8 cellular contexts compared by ENCODE assay signal in the genomic region with DNA sequence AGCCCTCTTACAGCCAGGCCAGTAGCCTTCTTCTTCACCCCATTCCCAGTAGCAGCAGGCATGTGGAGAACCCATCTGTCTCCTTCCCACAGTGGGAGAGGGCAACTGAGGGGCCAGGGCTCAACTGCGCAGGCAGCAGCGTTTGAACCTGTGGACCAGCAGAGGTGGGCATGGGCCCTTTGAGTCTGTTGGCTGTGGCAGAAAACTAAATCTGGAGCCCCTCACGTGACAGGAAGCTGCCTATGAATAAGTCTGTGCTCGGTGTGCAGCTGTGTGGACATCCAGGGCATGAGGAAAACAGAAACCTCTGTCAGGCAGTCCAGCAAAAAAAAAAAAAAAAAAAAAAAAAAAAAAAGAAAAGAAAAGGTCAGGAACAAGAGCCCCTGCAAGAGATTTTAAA.
DNase-seq lines count a peak whose midpoint lies in the region; ATAC-seq, FAIRE-seq and TF ChIP-seq lines count a peak whose summit lies in the region.

No MANE protein-coding gene starts in this region.

- no peak for TF ChIP-seq POLR2A in GM12878 (IDR thresholded peaks at IDR 0.05; ENCODE audit: low read depth, low read length)

- CTCF ChIA-PET in GM12878 (lab: Yijun Ruan, JAX) = interaction anchor here (1.1 to 2.4 kb wide), 4 partner anchors 9 to 158 kb away, joined by 3 to 8 read pairs (median 4); no protein-coding TSS in a partner anchor

- H3K4me1 Mint-ChIP-seq in progenitor cell of endocrine pancreas (ENCODE audit: low read depth) = peaks cover 30% of the 10 kb centered on the region

- TF ChIP-seq RAD21 in GM12878 (IDR thresholded peaks at IDR 0.05; ENCODE audit: insufficient read depth, low read depth, low read length) = no peak

- H3K4me1 ChIP-seq in DND-41 (ENCODE audit: insufficient read depth, low read length) (peaks cover 57% of the 10 kb centered on the region), GM12878 (ENCODE audit: control insufficient read depth, insufficient read depth, low read length) (peaks cover 33% of the 10 kb centered on the region)

- in situ Hi-C loops in GM12878 (cut with MboI) = loop anchor here (10.0 kb wide), 1 partner anchor 232 kb away; no protein-coding TSS in a partner anchor

- H3K4me3 Mint-ChIP-seq in progenitor cell of endocrine pancreas (ENCODE audit: low read depth) = no peak overlapping the region

- H3K27ac Mint-ChIP-seq in progenitor cell of endocrine pancreas = no peak overlapping the region

- H3K79me2 ChIP-seq in DND-41 (ENCODE audit: insufficient read depth, low read length) (no peaks in the 10 kb centered on the region), GM12878 (ENCODE audit: control insufficient read depth, insufficient read depth, low read length) (no peaks in the 10 kb centered on the region)

- H2AFZ ChIP-seq in DND-41 (ENCODE audit: low read depth, low read length) (peak overlapping the region; percentile 3; the same call in 1 of the 2 replicates), GM12878 (ENCODE audit: control insufficient read depth, low read depth, low read length) (peak overlapping the region; percentile 78)

- TF ChIP-seq CTCF in DND-41 (IDR thresholded peaks at IDR 0.05; ENCODE audit: borderline replicate concordance, extremely low read depth, low read length, poor library complexity, severe bottlenecking) (no peak), GM12878 (IDR thresholded peaks at IDR 0.05 in 2 of 3, conservative IDR thresholded peaks at IDR 0.05 in 1 of 3; ENCODE audit: control insufficient read depth in 2 of 3, extremely low read depth in 1 of 3, insufficient read depth in 1 of 3, low read depth in 3 of 3, low read length in 3 of 3) (no peak), progenitor cell of endocrine pancreas (IDR thresholded peaks at IDR 0.05; ENCODE audit: unreplicated experiment) (no peak)

- H3K4me2 ChIP-seq in DND-41 (ENCODE audit: insufficient read depth, low read length) (peak overlapping the region; percentile 44), GM12878 (ENCODE audit: control insufficient read depth, insufficient read depth) (no peak overlapping the region; the same call in 1 of the 2 replicates)

- peak; percentile 98 for ATAC-seq in DND-41 (ENCODE audit: insufficient read depth, low read depth)
- ATAC-seq in GM19351 (IDR thresholded peaks at IDR 0.05; ENCODE audit: unreplicated experiment) = peak; percentile 74
- peak; percentile 84 for ATAC-seq in HG03280 (IDR thresholded peaks at IDR 0.05; ENCODE audit: unreplicated experiment)
- peak; percentile 81 for ATAC-seq in GM12878

- no peaks in the 10 kb centered on the region for H3K9me3 Mint-ChIP-seq in progenitor cell of endocrine pancreas (ENCODE audit: low read depth)

- DNase-seq in DND-41 = peak; percentile 83
- DNase-seq in GM12878 (ENCODE audit: low read depth, low spot score) = no peak
- DNase-seq in progenitor cell of endocrine pancreas (ENCODE audit: low spot score, unreplicated experiment) = no peak
- no peak for DNase-seq in cerebellar nuclear complex (lab: John Stamatoyannopoulos, UW)
- no peak for DNase-seq in NCI-H510A (lab: John Stamatoyannopoulos, UW)
- no peak for DNase-seq in iPS-NIHi11 (ENCODE audit: low spot score)

- no peaks in the 10 kb centered on the region for H3K36me3 ChIP-seq in DND-41 (ENCODE audit: insufficient read depth, low read length)
- no peaks in the 10 kb centered on the region for H3K36me3 ChIP-seq in GM12878 (ENCODE audit: control insufficient read depth in 2 of 2, insufficient read depth in 2 of 2, low read length in 1 of 2)

- RAD21 ChIA-PET in GM12878 (lab: Charles Lee; ENCODE audit: unreplicated experiment) = interaction anchor here (1.1 to 3.5 kb wide), 6 partner anchors 10 to 182 kb away, joined by 4 to 26 read pairs (median 10); no protein-coding TSS in a partner anchor

- H3K9me3 ChIP-seq in DND-41 (ENCODE audit: insufficient read depth, low read length, severe bottlenecking) (no peaks in the 10 kb centered on the region), GM12878 (replicated peaks; ENCODE audit: control insufficient read depth, insufficient read depth, low read length) (no peaks in the 10 kb centered on the region; the same call in 2 of the 3 replicates)

- TF ChIP-seq EP300 in GM12878 (IDR thresholded peaks at IDR 0.05; ENCODE audit: borderline replicate concordance in 1 of 2, control insufficient read depth in 1 of 2, low read depth in 2 of 2, low read length in 2 of 2) = peak; percentile 16 to 56; a peak in 1 of 4 replicates

- H3K27me3 ChIP-seq in DND-41 (ENCODE audit: insufficient read depth, low read length, poor library complexity) (no peaks in the 10 kb centered on the region), GM12878 (replicated peaks in 1 of 2; ENCODE audit: control insufficient read depth in 2 of 2, insufficient read depth in 2 of 2, low read length in 1 of 2) (no peaks in the 10 kb centered on the region)

- no peaks in the 10 kb centered on the region for H3K36me3 Mint-ChIP-seq in progenitor cell of endocrine pancreas (ENCODE audit: insufficient read depth)

- no peak for FAIRE-seq in GM12878 (lab: Jason Lieb, UNC)

- no TSS peak for BruUV-seq in GM12878 (replicated peaks; lab: Mats Ljungman, UMichigan)

- peak overlapping the region; percentile 24; the same call in 1 of the 2 replicates for H3K9ac ChIP-seq in DND-41 (ENCODE audit: low read depth, low read length)
- no peak overlapping the region; the same call in 1 of the 2 replicates for H3K9ac ChIP-seq in GM12878 (ENCODE audit: control insufficient read depth, insufficient read depth, low read length)

- SMC1A ChIA-PET in GM12878 (lab: Charles Lee; ENCODE audit: uncharacterized antibody, unreplicated experiment) = interaction anchor here (0.6 to 4.4 kb wide), 13 partner anchors 10 to 233 kb away, joined by 3 to 31 read pairs (median 5); no protein-coding TSS in a partner anchor

- H3K27me3 Mint-ChIP-seq in progenitor cell of endocrine pancreas = peaks cover 3% of the 10 kb centered on the region

- H3K27ac ChIP-seq in DND-41 (ENCODE audit: low read length) (peak overlapping the region; percentile 88), GM12878 (ENCODE audit: control insufficient read depth, insufficient read depth) (peak overlapping the region; percentile 57)

- POLR2A ChIA-PET in GM12878 (lab: Charles Lee) = interaction anchor here (1.4 to 2.8 kb wide), 4 partner anchors 9 to 33 kb away, joined by 3 to 11 read pairs (median 8); no protein-coding TSS in a partner anchor

- intact Hi-C loops in GM12878 (cut with micrococcal nuclease; ENCODE audit: unreplicated experiment) = loop anchor here (10.0 kb wide), 1 partner anchor 188 kb away; a partner anchor contains a TSS

- 3% methylated on average over 4 of the region's 4 CpGs for WGBS in GM12878 (ENCODE audit: insufficient coverage, insufficient replicate concordance, low lambda C conversion rate, missing lambda C conversion rate)

- H3K4me3 ChIP-seq in DND-41 (ENCODE audit: low read depth in 1 of 2, low read length in 2 of 2) = peak overlapping the region in 1 of 2 experiments; percentile 14; a peak in 1 of 4 replicates
- no peak overlapping the region for H3K4me3 ChIP-seq in GM12878

- no peaks in the 10 kb centered on the region for H4K20me1 ChIP-seq in DND-41 (ENCODE audit: insufficient read depth, low read length)
- no peaks in the 10 kb centered on the region for H4K20me1 ChIP-seq in GM12878 (ENCODE audit: control insufficient read depth, insufficient read depth)

TF ChIP-seq in GM12878, 131 proteins besides CTCF, POLR2A, EP300 and RAD21 (continues in another document):
- TF ChIP-seq, protein P1, sequence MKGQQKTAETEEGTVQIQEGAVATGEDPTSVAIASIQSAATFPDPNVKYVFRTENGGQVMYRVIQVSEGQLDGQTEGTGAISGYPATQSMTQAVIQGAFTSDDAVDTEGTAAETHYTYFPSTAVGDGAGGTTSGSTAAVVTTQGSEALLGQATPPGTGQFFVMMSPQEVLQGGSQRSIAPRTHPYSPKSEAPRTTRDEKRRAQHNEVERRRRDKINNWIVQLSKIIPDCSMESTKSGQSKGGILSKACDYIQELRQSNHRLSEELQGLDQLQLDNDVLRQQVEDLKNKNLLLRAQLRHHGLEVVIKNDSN (IDR thresholded peaks at IDR 0.05; ENCODE audit: borderline replicate concordance, extremely low read length, insufficient read depth, low read depth, low read length) = peak; percentile 87
- TF ChIP-seq IKZF1 (conservative IDR thresholded peaks at IDR 0.05) = no peak; the same call in 1 of the 2 replicates
- TF ChIP-seq, protein P2, sequence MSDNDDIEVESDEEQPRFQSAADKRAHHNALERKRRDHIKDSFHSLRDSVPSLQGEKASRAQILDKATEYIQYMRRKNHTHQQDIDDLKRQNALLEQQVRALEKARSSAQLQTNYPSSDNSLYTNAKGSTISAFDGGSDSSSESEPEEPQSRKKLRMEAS (IDR thresholded peaks at IDR 0.05; ENCODE audit: low read depth, low read length) = peak; percentile 59; the same call in 1 of the 2 replicates
- peak; percentile 39; the same call in 1 of the 2 replicates for TF ChIP-seq JUNB (IDR thresholded peaks at IDR 0.05)
- TF ChIP-seq KDM1A (IDR thresholded peaks at IDR 0.05; ENCODE audit: borderline replicate concordance) = no peak
- TF ChIP-seq, protein P3, sequence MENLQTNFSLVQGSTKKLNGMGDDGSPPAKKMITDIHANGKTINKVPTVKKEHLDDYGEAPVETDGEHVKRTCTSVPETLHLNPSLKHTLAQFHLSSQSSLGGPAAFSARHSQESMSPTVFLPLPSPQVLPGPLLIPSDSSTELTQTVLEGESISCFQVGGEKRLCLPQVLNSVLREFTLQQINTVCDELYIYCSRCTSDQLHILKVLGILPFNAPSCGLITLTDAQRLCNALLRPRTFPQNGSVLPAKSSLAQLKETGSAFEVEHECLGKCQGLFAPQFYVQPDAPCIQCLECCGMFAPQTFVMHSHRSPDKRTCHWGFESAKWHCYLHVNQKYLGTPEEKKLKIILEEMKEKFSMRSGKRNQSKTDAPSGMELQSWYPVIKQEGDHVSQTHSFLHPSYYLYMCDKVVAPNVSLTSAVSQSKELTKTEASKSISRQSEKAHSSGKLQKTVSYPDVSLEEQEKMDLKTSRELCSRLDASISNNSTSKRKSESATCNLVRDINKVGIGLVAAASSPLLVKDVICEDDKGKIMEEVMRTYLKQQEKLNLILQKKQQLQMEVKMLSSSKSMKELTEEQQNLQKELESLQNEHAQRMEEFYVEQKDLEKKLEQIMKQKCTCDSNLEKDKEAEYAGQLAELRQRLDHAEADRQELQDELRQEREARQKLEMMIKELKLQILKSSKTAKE (IDR thresholded peaks at IDR 0.05; ENCODE audit: low read depth, poor library complexity, severe bottlenecking) = no peak
- TF ChIP-seq, protein P4, sequence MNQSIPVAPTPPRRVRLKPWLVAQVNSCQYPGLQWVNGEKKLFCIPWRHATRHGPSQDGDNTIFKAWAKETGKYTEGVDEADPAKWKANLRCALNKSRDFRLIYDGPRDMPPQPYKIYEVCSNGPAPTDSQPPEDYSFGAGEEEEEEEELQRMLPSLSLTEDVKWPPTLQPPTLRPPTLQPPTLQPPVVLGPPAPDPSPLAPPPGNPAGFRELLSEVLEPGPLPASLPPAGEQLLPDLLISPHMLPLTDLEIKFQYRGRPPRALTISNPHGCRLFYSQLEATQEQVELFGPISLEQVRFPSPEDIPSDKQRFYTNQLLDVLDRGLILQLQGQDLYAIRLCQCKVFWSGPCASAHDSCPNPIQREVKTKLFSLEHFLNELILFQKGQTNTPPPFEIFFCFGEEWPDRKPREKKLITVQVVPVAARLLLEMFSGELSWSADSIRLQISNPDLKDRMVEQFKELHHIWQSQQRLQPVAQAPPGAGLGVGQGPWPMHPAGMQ (IDR thresholded peaks at IDR 0.05; ENCODE audit: borderline replicate concordance) = no peak
